In the genomic region with DNA sequence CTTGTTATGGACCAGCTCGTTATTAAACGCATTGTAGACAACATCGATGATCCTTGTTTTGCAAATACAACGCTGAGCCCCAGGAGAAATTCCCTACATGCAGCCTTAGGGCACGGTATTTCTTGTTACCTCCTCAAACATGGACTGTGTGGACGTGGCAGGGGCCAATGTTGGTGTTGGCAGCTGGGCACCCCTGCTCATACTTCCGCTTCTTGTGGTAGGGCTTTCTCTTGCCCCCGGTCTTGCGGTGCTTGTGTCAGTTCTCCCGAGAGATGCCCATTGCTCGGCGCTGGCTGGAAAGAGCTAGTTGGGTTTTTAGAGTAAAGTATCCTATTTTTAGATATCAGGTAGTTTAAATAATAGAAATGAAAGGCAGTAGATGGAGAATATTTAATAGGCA, we compare ENCODE assay signal across 20 cellular contexts. TPM values are rescaled to one million over a fixed set of nuclear protein-coding genes. Genes with fewer than 3 reads are reported as not detected.
DNase-seq lines count a peak whose midpoint lies in the region; ATAC-seq and TF ChIP-seq lines count a peak whose summit lies in the region.
"Had no signal": no experiment of that assay in that cellular context is flagged by ENCODE, and none has a peak within 500 bp of the region (broad histone marks: within the 10 kb centered on the region; RNA-seq: fewer than 3 reads in every experiment).

No MANE protein-coding gene starts in this region.

- WGBS in endodermal cell (ENCODE audit: insufficient coverage in 1 of 2, insufficient read length in 1 of 2), 2 experiments = 97% methylated on average over 10 to 12 of the region's 12 CpGs

- H3K4me3 Mint-ChIP-seq in CD4-positive, CD25-positive, alpha-beta regulatory T cell = no peak overlapping the region
- H3K4me3 Mint-ChIP-seq in T-helper 17 cell (no peak overlapping the region), endodermal cell (no peak overlapping the region), endothelial cell (ENCODE audit: unreplicated experiment) (no peak overlapping the region)
- H3K4me3 Mint-ChIP-seq in stimulated activated effector memory CD8-positive, alpha-beta T cell treated with anti-CD3 and anti-CD28 coated beads, Interleukin-12 subunit alpha, Interleukin-12 subunit beta, amount 100 ng/mL, for 72 hours = no peak overlapping the region
- H3K4me3 Mint-ChIP-seq: CD8-positive, alpha-beta T cell had no signal

- no peak for DNase-seq in CD4-positive, CD25-positive, alpha-beta regulatory T cell
- DNase-seq in T-helper 17 cell = no peak
- DNase-seq in endodermal cell = no peak
- no peak for DNase-seq in stimulated activated effector memory CD8-positive, alpha-beta T cell treated with anti-CD3 and anti-CD28 coated beads, Interleukin-12 subunit alpha, Interleukin-12 subunit beta, amount 100 ng/mL, for 72 hours (ENCODE audit: low spot score in 2 of 2)
- DNase-seq in activated CD4-positive, alpha-beta T cell treated with anti-CD3 and anti-CD28 coated beads, Interleukin-2, amount 50 U/mL, for 48 hours = no peak
- DNase-seq in endothelial cell (ENCODE audit: low spot score) = no peak
- DNase-seq in NK-92 (lab: John Stamatoyannopoulos, UW; ENCODE audit: unreplicated experiment) = no peak
- DNase-seq: CD8-positive, alpha-beta T cell; DMS153; GOT3; Kasumi-1; MG63; NCI-H1417; NCI-H1694 treated with DMSO at 0.1 percent for 48 hours; NCI-H2081 treated with DMSO at 0.1 percent for 48 hours; NCI-H2171 treated with DMSO at 0.1 percent for 48 hours; NCI-H524 treated with DMSO at 0.1 percent for 48 hours; OCI-M1; SJCRH30 had no signal

- H3K9ac ChIP-seq in endodermal cell (ENCODE audit: extremely low read depth, low read length, poor library complexity, severe bottlenecking) = no peak overlapping the region

- no peak for ATAC-seq in CD4-positive, CD25-positive, alpha-beta regulatory T cell (ENCODE audit: low read depth in 2 of 2)
- ATAC-seq in T-helper 17 cell = no peak
- no peak for ATAC-seq in stimulated activated effector memory CD8-positive, alpha-beta T cell treated with anti-CD3 and anti-CD28 coated beads, Interleukin-12 subunit alpha, Interleukin-12 subunit beta, amount 100 ng/mL, for 72 hours
- ATAC-seq: A549; CD8-positive, alpha-beta T cell had no signal

- peak overlapping the region; percentile 36 to 60 (median 47) for H3K27ac Mint-ChIP-seq in CD4-positive, CD25-positive, alpha-beta regulatory T cell
- peak overlapping the region; percentile 60 for H3K27ac Mint-ChIP-seq in T-helper 17 cell
- peak overlapping the region; percentile 58 for H3K27ac Mint-ChIP-seq in endodermal cell
- H3K27ac Mint-ChIP-seq in stimulated activated effector memory CD8-positive, alpha-beta T cell treated with anti-CD3 and anti-CD28 coated beads, Interleukin-12 subunit alpha, Interleukin-12 subunit beta, amount 100 ng/mL, for 72 hours = peak overlapping the region; percentile 63
- no peak overlapping the region for H3K27ac Mint-ChIP-seq in endothelial cell (ENCODE audit: unreplicated experiment)
- H3K27ac Mint-ChIP-seq: CD8-positive, alpha-beta T cell had no signal

- H3K4me1 ChIP-seq in CD4-positive, CD25-positive, alpha-beta regulatory T cell (ENCODE audit: control insufficient read depth, insufficient read depth, low read length, poor library complexity, severe bottlenecking) = no peaks in the 10 kb centered on the region
- H3K4me1 ChIP-seq in endodermal cell (ENCODE audit: control insufficient read depth, insufficient read depth, low read length) = no peaks in the 10 kb centered on the region
- H3K4me1 ChIP-seq: SJCRH30 had no signal

- no peak overlapping the region for H3K4me3 ChIP-seq in CD4-positive, CD25-positive, alpha-beta regulatory T cell (ENCODE audit: low read depth, low read length)
- no peak overlapping the region for H3K4me3 ChIP-seq in endodermal cell (ENCODE audit: low read length)
- H3K4me3 ChIP-seq: A549, MG63, SJCRH30 had no signal

- H3K27ac ChIP-seq in CD4-positive, CD25-positive, alpha-beta regulatory T cell (ENCODE audit: insufficient read depth, low read length, poor library complexity, severe bottlenecking) = no peak overlapping the region
- H3K27ac ChIP-seq in endodermal cell (ENCODE audit: low read depth, low read length) = no peak overlapping the region
- H3K27ac ChIP-seq: A549, SJCRH30 had no signal

- peaks cover 16 to 30% (median 24%) of the 10 kb centered on the region in 4 donors for H3K4me1 Mint-ChIP-seq in CD4-positive, CD25-positive, alpha-beta regulatory T cell
- H3K4me1 Mint-ChIP-seq in T-helper 17 cell = peaks cover 17% of the 10 kb centered on the region
- peaks cover 6% of the 10 kb centered on the region for H3K4me1 Mint-ChIP-seq in endodermal cell
- H3K4me1 Mint-ChIP-seq in stimulated activated effector memory CD8-positive, alpha-beta T cell treated with anti-CD3 and anti-CD28 coated beads, Interleukin-12 subunit alpha, Interleukin-12 subunit beta, amount 100 ng/mL, for 72 hours = peaks cover 16% of the 10 kb centered on the region
- H3K4me1 Mint-ChIP-seq in endothelial cell (ENCODE audit: unreplicated experiment) = no peaks in the 10 kb centered on the region

- TF ChIP-seq CTCF in endodermal cell (conservative IDR thresholded peaks at IDR 0.05) (no peak), endothelial cell (IDR thresholded peaks at IDR 0.05; ENCODE audit: unreplicated experiment) (no peak)

- H3K27me3 Mint-ChIP-seq in CD4-positive, CD25-positive, alpha-beta regulatory T cell = no peaks in the 10 kb centered on the region
- no peaks in the 10 kb centered on the region for H3K27me3 Mint-ChIP-seq in T-helper 17 cell
- H3K27me3 Mint-ChIP-seq in endodermal cell (ENCODE audit: insufficient read depth) = no peaks in the 10 kb centered on the region
- no peaks in the 10 kb centered on the region for H3K27me3 Mint-ChIP-seq in endothelial cell (ENCODE audit: unreplicated experiment)

- no peaks in the 10 kb centered on the region for H3K27me3 ChIP-seq in CD4-positive, CD25-positive, alpha-beta regulatory T cell (ENCODE audit: control insufficient read depth, insufficient read depth, low read length)
- H3K27me3 ChIP-seq in endodermal cell (ENCODE audit: control insufficient read depth, insufficient read depth, low read length, poor library complexity, severe bottlenecking) = no peaks in the 10 kb centered on the region
- H3K27me3 ChIP-seq: MG63, SJCRH30 had no signal

- peaks cover 25% of the 10 kb centered on the region for H3K36me3 Mint-ChIP-seq in CD4-positive, CD25-positive, alpha-beta regulatory T cell
- H3K36me3 Mint-ChIP-seq in T-helper 17 cell (ENCODE audit: low read depth) = no peaks in the 10 kb centered on the region
- peaks cover 26% of the 10 kb centered on the region for H3K36me3 Mint-ChIP-seq in endodermal cell (ENCODE audit: low read depth)
- H3K36me3 Mint-ChIP-seq in stimulated activated effector memory CD8-positive, alpha-beta T cell treated with anti-CD3 and anti-CD28 coated beads, Interleukin-12 subunit alpha, Interleukin-12 subunit beta, amount 100 ng/mL, for 72 hours = peaks cover 52% of the 10 kb centered on the region
- H3K36me3 Mint-ChIP-seq in endothelial cell (ENCODE audit: low read depth, unreplicated experiment) = no peaks in the 10 kb centered on the region

- no peaks in the 10 kb centered on the region for H3K9me3 ChIP-seq in CD4-positive, CD25-positive, alpha-beta regulatory T cell (ENCODE audit: control insufficient read depth in 2 of 2, low read length in 2 of 2)
- H3K9me3 ChIP-seq in T-helper 17 cell (ENCODE audit: control insufficient read depth, low read length, poor library complexity, severe bottlenecking) (no peaks in the 10 kb centered on the region), endodermal cell (ENCODE audit: control insufficient read depth, low read length) (no peaks in the 10 kb centered on the region)
- H3K9me3 ChIP-seq: A549, MG63, SJCRH30 had no signal

- H3K9me3 Mint-ChIP-seq in CD4-positive, CD25-positive, alpha-beta regulatory T cell = peaks cover 0 to 2% (median 0%) of the 10 kb centered on the region in 7 donors
- H3K9me3 Mint-ChIP-seq in endodermal cell (peaks cover 3% of the 10 kb centered on the region), endothelial cell (ENCODE audit: unreplicated experiment) (no peaks in the 10 kb centered on the region)
- no peaks in the 10 kb centered on the region for H3K9me3 Mint-ChIP-seq in stimulated activated effector memory CD8-positive, alpha-beta T cell treated with anti-CD3 and anti-CD28 coated beads, Interleukin-12 subunit alpha, Interleukin-12 subunit beta, amount 100 ng/mL, for 72 hours
- H3K9me3 Mint-ChIP-seq: CD8-positive, alpha-beta T cell had no signal

- H3K36me3 ChIP-seq in CD4-positive, CD25-positive, alpha-beta regulatory T cell (ENCODE audit: control insufficient read depth, insufficient read depth, low read length) = peaks cover 10% of the 10 kb centered on the region
- H3K36me3 ChIP-seq in endodermal cell (ENCODE audit: control insufficient read depth, insufficient read depth, low read length) = peaks cover 20% of the 10 kb centered on the region
- H3K36me3 ChIP-seq: MG63, SJCRH30 had no signal

RNA-seq across cellular contexts. Expression of a gene that starts 45.5 kb away (rescaled TPM):
- 70.7 TPM for total RNA-seq in CD4-positive, CD25-positive, alpha-beta regulatory T cell
- polyA plus RNA-seq in CD4-positive, CD25-positive, alpha-beta regulatory T cell = 10 to 100 TPM; 52.9 to 60.0 (median 55.4) TPM
- total RNA-seq in T-helper 17 cell = 10 to 100 TPM; 63.3 to 68.2 TPM
- total RNA-seq in endodermal cell = 10 to 100 TPM; 36.4 to 39.8 TPM
- 37.1 TPM for polyA plus RNA-seq in endodermal cell (2013, experiment 1 of 2)
- 37.3 TPM for polyA plus RNA-seq in endodermal cell (2013, experiment 2 of 2)
- total RNA-seq in endothelial cell (ENCODE audit: unreplicated experiment) = 32.5 TPM
